In genomic region chr7:110718514-110719205, GRCh38 we compare ENCODE assay signal across 16 cellular contexts.
"Had no signal": no experiment of that assay in that cellular context is flagged by ENCODE, and none has a peak within 500 bp of the region (broad histone marks: within the 10 kb centered on the region; RNA-seq: fewer than 3 reads in every experiment).

No MANE protein-coding gene starts in this region.

- H3K9me3 ChIP-seq: transverse colon had no signal

- H3K27me3 ChIP-seq: transverse colon had no signal

- DNase-seq: activated CD4-positive, alpha-beta T cell treated with anti-CD3 and anti-CD28 coated beads, Interleukin-2, amount 10 ng/mL, durations not matched to agents 7 days and 5 days; activated naive CD4-positive, alpha-beta T cell; aorta; dermis blood vessel endothelial cell; head of caudate nucleus; kidney glomerular epithelial cell; left ventricle myocardium superior; mesenchymal stem cell; nucleus accumbens; posterior cingulate gyrus; stimulated activated CD4-positive, alpha-beta T cell treated with anti-CD3 and anti-CD28 coated beads, Interleukin-2, amount 100 ng/mL, for 48 hours; stimulated activated naive CD4-positive, alpha-beta T cell; substantia nigra; transverse colon had no signal

- H3K27ac Mint-ChIP-seq: activated CD4-positive, alpha-beta T cell treated with anti-CD3 and anti-CD28 coated beads, Interleukin-2, amount 10 ng/mL, durations not matched to agents 7 days and 5 days; activated T-helper 1 cell treated with anti-CD3 and anti-CD28 coated beads, Interleukin-12 subunit alpha, Interleukin-12 subunit beta, Interleukin-2, Interleukin-4 antibody, amounts not matched to agents 30 ng/mL and 10 ng/mL and 1 ng/mL, durations not matched to agents 14 hours and 24 hours and 36 hours; natural killer cell treated with Interleukin-12 subunit alpha and Interleukin-12 subunit beta and Interleukin-15 and Interleukin-18, amount 100 ng/mL, for 72 hours had no signal

- ATAC-seq: left ventricle myocardium superior; natural killer cell treated with Interleukin-12 subunit alpha and Interleukin-12 subunit beta and Interleukin-15 and Interleukin-18, amount 100 ng/mL, for 72 hours had no signal

- H3K4me3 Mint-ChIP-seq: activated CD4-positive, alpha-beta T cell treated with anti-CD3 and anti-CD28 coated beads, Interleukin-2, amount 10 ng/mL, durations not matched to agents 7 days and 5 days; activated T-helper 1 cell treated with anti-CD3 and anti-CD28 coated beads, Interleukin-12 subunit alpha, Interleukin-12 subunit beta, Interleukin-2, Interleukin-4 antibody, amounts not matched to agents 30 ng/mL and 10 ng/mL and 1 ng/mL, durations not matched to agents 14 hours and 24 hours and 36 hours; natural killer cell treated with Interleukin-12 subunit alpha and Interleukin-12 subunit beta and Interleukin-15 and Interleukin-18, amount 100 ng/mL, for 72 hours had no signal

- H3K27me3 Mint-ChIP-seq: activated CD4-positive, alpha-beta T cell treated with anti-CD3 and anti-CD28 coated beads, Interleukin-2, amount 10 ng/mL, durations not matched to agents 7 days and 5 days; natural killer cell treated with Interleukin-12 subunit alpha and Interleukin-12 subunit beta and Interleukin-15 and Interleukin-18, amount 100 ng/mL, for 72 hours had no signal

- H3K36me3 ChIP-seq: transverse colon had no signal

- H3K27ac ChIP-seq: transverse colon had no signal

- H3K4me3 ChIP-seq: transverse colon had no signal

- H3K4me1 ChIP-seq: transverse colon had no signal
